21 cellular contexts compared by ENCODE assay signal in the genomic region with DNA sequence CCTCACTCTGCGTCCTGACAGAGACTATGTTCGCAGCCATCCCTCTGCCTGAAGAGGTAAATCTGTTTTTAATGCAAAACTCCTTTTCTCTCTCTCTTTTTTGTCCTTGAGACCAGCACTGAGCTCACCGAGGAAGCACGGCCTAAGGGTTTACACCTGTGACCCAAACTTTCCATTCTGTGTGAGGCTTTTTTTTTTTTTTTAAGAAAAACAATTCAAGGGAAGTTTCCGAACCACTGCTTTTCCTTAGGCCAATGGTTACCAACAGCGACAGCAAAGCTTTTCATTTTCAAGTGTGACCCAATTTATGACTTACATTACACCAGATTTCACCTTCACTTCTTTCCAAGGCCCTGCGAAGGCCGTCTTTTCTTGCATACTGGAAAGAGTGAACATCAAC.
DNase-seq lines count a peak whose midpoint lies in the region; ATAC-seq, FAIRE-seq and TF ChIP-seq lines count a peak whose summit lies in the region.
"Had no signal": no experiment of that assay in that cellular context is flagged by ENCODE, and none has a peak within 500 bp of the region (broad histone marks: within the 10 kb centered on the region; RNA-seq: fewer than 3 reads in every experiment).

No MANE protein-coding gene starts in this region.

- H3K79me1 ChIP-seq in H1 (ENCODE audit: low read depth, low read length), result no peaks in the 10 kb centered on the region

- H4K91ac ChIP-seq in H1 (replicated peaks; ENCODE audit: insufficient read length, low read length), result no peak overlapping the region

- no peak overlapping the region; the same call in 1 of the 2 replicates for H3K18ac ChIP-seq in H1 (ENCODE audit: extremely low read depth, low read length)

- TF ChIP-seq POLR2A in H1 (IDR thresholded peaks at IDR 0.05; ENCODE audit: control extremely low read depth in 1 of 2, low read depth in 2 of 2, low read length in 2 of 2), result no peak
- TF ChIP-seq POLR2A in spleen (IDR thresholded peaks at IDR 0.05), result no peak
- no peak for TF ChIP-seq POLR2A in erythroblast (IDR thresholded peaks at IDR 0.05; ENCODE audit: low read length)

- peaks cover 0 to 6% of the 10 kb centered on the region in 2 experiments; a peak in 1 of 4 replicates for H3K79me2 ChIP-seq in H1 (ENCODE audit: control insufficient read depth in 1 of 2, insufficient read depth in 2 of 2, low read length in 2 of 2)
- peaks cover 100% of the 10 kb centered on the region for H3K79me2 ChIP-seq in neural progenitor cell (ENCODE audit: low read depth)

- no peak overlapping the region for H3K27ac Mint-ChIP-seq in neural progenitor cell
- H3K27ac Mint-ChIP-seq: activated naive CD4-positive, alpha-beta T cell treated with anti-CD3 and anti-CD28 coated beads for 36 hours; HFFc6 had no signal

- H2BK5ac ChIP-seq in H1 (ENCODE audit: low read depth, low read length), result no peak overlapping the region

- H3K36me3 ChIP-seq in H1 (ENCODE audit: control insufficient read depth in 2 of 4, insufficient read depth in 4 of 4, low read length in 3 of 4), result no peaks in the 10 kb centered on the region
- H3K36me3 ChIP-seq in neural progenitor cell, result no peaks in the 10 kb centered on the region
- H3K36me3 ChIP-seq in spleen, result no peaks in the 10 kb centered on the region

- H3K27me3 ChIP-seq in H1 (replicated peaks in 1 of 4; ENCODE audit: control insufficient read depth in 3 of 4, extremely low read depth in 1 of 4, insufficient read depth in 3 of 4, low read length in 3 of 4), result no peaks in the 10 kb centered on the region
- no peaks in the 10 kb centered on the region for H3K27me3 ChIP-seq in neural progenitor cell
- no peaks in the 10 kb centered on the region for H3K27me3 ChIP-seq in spleen (replicated peaks in 1 of 7)
- H3K27me3 ChIP-seq: hepatocyte had no signal

- no peak overlapping the region for H3K4ac ChIP-seq in H1 (replicated peaks; ENCODE audit: insufficient read length, low read depth, low read length)

- peaks cover 83% of the 10 kb centered on the region for H3K4me1 Mint-ChIP-seq in neural progenitor cell

- H2BK20ac ChIP-seq in H1 (ENCODE audit: low read length), result no peak overlapping the region; the same call in 1 of the 2 replicates

- 85% methylated on average over 8 of the region's 8 CpGs; no CpG with 5 or more reads in 1 of the 2 experiments for WGBS in H1 (ENCODE audit: extremely low coverage in 1 of 2, insufficient coverage in 1 of 2, insufficient read length in 1 of 2, insufficient replicate concordance in 2 of 2, low coverage in 1 of 2, low lambda C conversion rate in 2 of 2, missing lambda C conversion rate in 1 of 2), 2 experiments
- WGBS in spleen, 5 donors, result 78 to 90% (median 83%) methylated on average over 8 of the region's 8 CpGs

- no peak for FAIRE-seq in H1 (lab: Jason Lieb, UNC)
- FAIRE-seq: keratinocyte, RCC 7860, urothelium cell line had no signal

- H2BK12ac ChIP-seq in H1 (ENCODE audit: low read depth, low read length), result 0 out of 2 replicates have a peak overlapping the region, but pooled peaks have one; percentile 32

- intact Hi-C loops in spleen (cut with DNase I; ENCODE audit: low total_unique reads), result no loop called here

- no peak overlapping the region; the same call in 1 of the 2 replicates for H2AK5ac ChIP-seq in H1 (ENCODE audit: low read depth, low read length)

- H4K8ac ChIP-seq in H1 (ENCODE audit: extremely low read depth, insufficient read depth, low read length), result no peak overlapping the region

- H3K4me3 Mint-ChIP-seq in neural progenitor cell, result no peak overlapping the region
- H3K4me3 Mint-ChIP-seq: activated naive CD4-positive, alpha-beta T cell treated with anti-CD3 and anti-CD28 coated beads for 36 hours; HFFc6 had no signal

- no peak for DNase-seq in H1 (ENCODE audit: low read depth in 1 of 2, low spot score in 2 of 2)
- no peak for DNase-seq in neural progenitor cell (ENCODE audit: low spot score)
- no peak for DNase-seq in spleen
- DNase-seq in caudate nucleus (lab: John Stamatoyannopoulos, UW), result no peak
- no peak for DNase-seq in erythroblast (lab: John Stamatoyannopoulos, UW)
- DNase-seq: activated CD4-positive, CD25-positive, alpha-beta regulatory T cell treated with anti-CD3 and anti-CD28 coated beads, Interleukin-2, amount 50 U/mL, for 72 hours; activated naive CD4-positive, alpha-beta T cell treated with anti-CD3 and anti-CD28 coated beads for 36 hours; cortex of kidney; foreskin fibroblast; HFFc6; midbrain; nucleus accumbens; right cardiac atrium; SK-N-SH; T-helper 9 cell had no signal

- H3K14ac ChIP-seq in H1 (ENCODE audit: insufficient read length), result no peak overlapping the region

- no peak for TF ChIP-seq CTCF in H1 (IDR thresholded peaks at IDR 0.05; ENCODE audit: control extremely low read depth in 1 of 3, insufficient read depth in 1 of 3, low read depth in 1 of 3, low read length in 3 of 3)
- TF ChIP-seq CTCF in neural progenitor cell (IDR thresholded peaks at IDR 0.05), result no peak
- no peak for TF ChIP-seq CTCF in spleen (IDR thresholded peaks at IDR 0.05 in 8 of 11, conservative IDR thresholded peaks at IDR 0.05 in 3 of 11)

- H3K9me3 Mint-ChIP-seq in neural progenitor cell, result no peaks in the 10 kb centered on the region
- H3K9me3 Mint-ChIP-seq: activated naive CD4-positive, alpha-beta T cell treated with anti-CD3 and anti-CD28 coated beads for 36 hours had no signal

- TF ChIP-seq EP300 in H1 (IDR thresholded peaks at IDR 0.05; ENCODE audit: borderline replicate concordance in 1 of 2, low read depth in 2 of 2, low read length in 2 of 2), result no peak

- H3K23me2 ChIP-seq in H1 (ENCODE audit: low read depth, low read length), result no peaks in the 10 kb centered on the region

- H3K9ac ChIP-seq in H1 (replicated peaks in 1 of 4; ENCODE audit: extremely low read depth in 1 of 4, low read depth in 3 of 4, low read length in 3 of 4) (no peak overlapping the region), neural progenitor cell (no peak overlapping the region)
- H3K9ac ChIP-seq: SK-N-SH had no signal

- H3K23ac ChIP-seq in H1 (ENCODE audit: insufficient read length), result no peak overlapping the region

- no peaks in the 10 kb centered on the region for H4K20me1 ChIP-seq in H1 (replicated peaks in 1 of 2; ENCODE audit: control insufficient read depth in 1 of 2, insufficient read depth in 2 of 2, low read length in 2 of 2)
- peaks cover 100% of the 10 kb centered on the region for H4K20me1 ChIP-seq in neural progenitor cell (ENCODE audit: low read depth)

- H2BK120ac ChIP-seq in H1 (replicated peaks; ENCODE audit: low read depth, low read length), result no peak overlapping the region

- H3K4me3 ChIP-seq in H1 (ENCODE audit: extremely low read depth in 1 of 4, insufficient read depth in 2 of 4, low read depth in 3 of 4, low read length in 4 of 4), result no peak overlapping the region
- no peak overlapping the region for H3K4me3 ChIP-seq in neural progenitor cell
- H3K4me3 ChIP-seq in spleen, result no peak overlapping the region
- H3K4me3 ChIP-seq: hepatocyte had no signal

- no peak overlapping the region for H4K5ac ChIP-seq in H1 (ENCODE audit: insufficient read length, low read depth, low read length)

- H2AFZ ChIP-seq in H1 (ENCODE audit: low read length), result no peak overlapping the region
- H2AFZ ChIP-seq in neural progenitor cell (replicated peaks), result no peak overlapping the region
- H2AFZ ChIP-seq: hepatocyte had no signal

- CTCF ChIA-PET in H1 (lab: Charles Lee; ENCODE audit: partially characterized antibody), result interaction anchor here (1.4 to 1.7 kb wide), 2 partner anchors 13 to 61 kb away, joined by 3 read pairs; no protein-coding TSS in a partner anchor

- H3K27ac ChIP-seq in H1 (ENCODE audit: low read depth, low read length) (no peak overlapping the region), neural progenitor cell (peak overlapping the region; percentile 71), spleen (no peak overlapping the region), caudate nucleus (ENCODE audit: low read depth, low read length) (no peak overlapping the region)
- H3K27ac ChIP-seq: hepatocyte had no signal

- no peak for TF ChIP-seq RAD21 in H1 (IDR thresholded peaks at IDR 0.05 in 1 of 2, conservative IDR thresholded peaks at IDR 0.05 in 1 of 2; ENCODE audit: low read depth in 2 of 2, low read length in 2 of 2)

- H3K27me3 Mint-ChIP-seq in neural progenitor cell (ENCODE audit: insufficient read depth, low read depth), result peaks cover 5% of the 10 kb centered on the region

- H3K9me3 ChIP-seq in H1 (ENCODE audit: insufficient read depth in 2 of 2, low read depth in 1 of 2, low read length in 1 of 2) (no peaks in the 10 kb centered on the region), neural progenitor cell (ENCODE audit: low read depth) (no peaks in the 10 kb centered on the region), spleen (no peaks in the 10 kb centered on the region)
- H3K9me3 ChIP-seq: SK-N-SH had no signal

- H3K4me2 ChIP-seq in H1 (ENCODE audit: insufficient read depth in 1 of 2, low read depth in 2 of 2, low read length in 2 of 2) (peak overlapping the region in 1 of 2 experiments; percentile 41; a peak in 2 of 4 replicates), neural progenitor cell (no peak overlapping the region)
- H3K4me2 ChIP-seq: hepatocyte, SK-N-SH had no signal

- no peaks in the 10 kb centered on the region for H3K36me3 Mint-ChIP-seq in neural progenitor cell

- ATAC-seq in GM19324 (IDR thresholded peaks at IDR 0.05; ENCODE audit: low FRiP score, unreplicated experiment), result peak; percentile 25
- peak; percentile 8 for ATAC-seq in HG03342 (IDR thresholded peaks at IDR 0.05; ENCODE audit: unreplicated experiment)

- H3F3A ChIP-seq in neural progenitor cell (ENCODE audit: low read depth), result peaks cover 57% of the 10 kb centered on the region

- no peak overlapping the region for H3K56ac ChIP-seq in H1 (replicated peaks; ENCODE audit: insufficient read length, low read depth, low read length)

- POLR2A ChIA-PET in H1 (lab: Charles Lee; ENCODE audit: partially characterized antibody), result interaction anchor here (1.2 kb wide), 1 partner anchor 10 kb away, joined by 4 read pairs; no protein-coding TSS in a partner anchor

- no peak overlapping the region for H2BK15ac ChIP-seq in H1 (ENCODE audit: low read length)

- H3K4me1 ChIP-seq in H1 (replicated peaks in 1 of 4; ENCODE audit: control insufficient read depth in 3 of 4, insufficient read depth in 4 of 4, low read length in 3 of 4) (peaks cover 8 to 33% (median 24%) of the 10 kb centered on the region in 4 experiments), neural progenitor cell (peaks cover 94% of the 10 kb centered on the region), spleen (peaks cover 0 to 25% (median 7%) of the 10 kb centered on the region in 6 donors)

TF ChIP-seq in H1, 55 proteins besides CTCF, POLR2A, EP300 and RAD21:
- no peak for TF ChIP-seq EZH2 (IDR thresholded peaks at IDR 0.05; ENCODE audit: low read depth, low read length, severe bottlenecking)
- TF ChIP-seq CTBP2 (IDR thresholded peaks at IDR 0.05; ENCODE audit: borderline replicate concordance, insufficient read depth, insufficient read length, low read length), result no peak
- no peak for TF ChIP-seq HDAC6 (IDR thresholded peaks at IDR 0.05; ENCODE audit: low read depth, low read length)
- no peak for TF ChIP-seq NRF1 (IDR thresholded peaks at IDR 0.05; ENCODE audit: low read depth, low read length)
- TF ChIP-seq, protein P1, sequence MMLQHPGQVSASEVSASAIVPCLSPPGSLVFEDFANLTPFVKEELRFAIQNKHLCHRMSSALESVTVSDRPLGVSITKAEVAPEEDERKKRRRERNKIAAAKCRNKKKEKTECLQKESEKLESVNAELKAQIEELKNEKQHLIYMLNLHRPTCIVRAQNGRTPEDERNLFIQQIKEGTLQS (IDR thresholded peaks at IDR 0.05; ENCODE audit: insufficient read depth, low read depth, low read length), result no peak
TF ChIP-seq in H1: peak in this region for 0.
